ENCODE assay signal across 8 cellular contexts in the genomic region with DNA sequence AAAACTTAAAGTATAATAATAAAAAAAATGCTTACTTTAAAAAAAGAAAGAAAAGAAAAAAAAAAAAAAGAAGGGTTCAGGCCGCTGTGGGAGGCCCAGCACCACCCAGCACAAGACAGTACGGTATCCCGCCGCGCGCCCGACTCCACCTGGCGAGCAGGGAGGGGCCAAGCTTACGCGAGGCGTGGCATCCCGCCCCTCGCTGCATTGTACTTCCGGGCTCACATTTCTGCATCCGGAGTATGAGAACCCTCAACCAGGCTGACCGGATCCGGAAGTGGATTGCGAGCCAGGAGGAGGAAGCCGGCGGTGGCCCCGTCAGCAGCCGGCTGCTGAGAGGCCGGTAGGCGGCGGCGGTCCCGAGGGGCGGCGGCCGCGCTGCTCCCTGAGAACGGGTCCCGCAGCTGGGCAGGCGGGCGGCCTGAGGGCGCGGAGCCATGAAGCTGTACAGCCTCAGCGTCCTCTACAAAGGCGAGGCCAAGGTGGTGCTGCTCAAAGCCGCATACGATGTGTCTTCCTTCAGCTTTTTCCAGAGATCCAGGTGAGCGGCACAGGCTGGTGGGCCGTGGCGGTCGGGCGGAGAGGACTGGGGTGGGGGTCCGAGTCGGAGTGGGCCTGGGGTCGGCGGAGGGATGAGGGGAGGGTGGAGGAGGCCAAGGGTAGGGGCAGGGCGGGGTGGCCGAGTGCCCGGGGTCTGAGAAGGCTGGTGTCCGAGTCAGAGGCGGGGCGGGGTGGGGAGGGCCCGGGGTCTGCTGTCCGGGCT. TPM values are rescaled to one million over a fixed set of nuclear protein-coding genes. Genes with fewer than 3 reads are reported as not detected.
DNase-seq lines count a peak whose midpoint lies in the region; ATAC-seq and TF ChIP-seq lines count a peak whose summit lies in the region.

A gene (plus strand): TSS at position 280 of the 763 bp plus-strand sequence. CDS start 158 bp downstream, at position 438.

- H3K4me3 ChIP-seq in IMR-90 (ENCODE audit: insufficient read depth, low read depth, low read length) (peak within 1 kb of the TSS; percentile 97), OCI-LY7 (ENCODE audit: low read depth, low read length, poor library complexity, severe bottlenecking) (peak within 1 kb of the TSS; percentile 92), mucosa of descending colon (peak within 1 kb of the TSS; percentile 68)

- 0% methylated on average over 40 of the region's 58 CpGs; no CpG with 5 or more reads in 1 of the 2 experiments for WGBS in IMR-90 (ENCODE audit: extremely low coverage in 2 of 2, insufficient read length in 1 of 2), 2 experiments

- H3K4ac ChIP-seq in IMR-90 (ENCODE audit: low read depth, low read length): peak within 1 kb of the TSS; percentile 87

- H3K14ac ChIP-seq in IMR-90 (replicated peaks; ENCODE audit: low read depth, low read length): peak within 1 kb of the TSS; percentile 92

- TF ChIP-seq POLR2A in IMR-90 (IDR thresholded peaks at IDR 0.05; ENCODE audit: low read depth, low read length): peak; percentile 88

- no peak within 1 kb of the TSS for H2BK120ac ChIP-seq in IMR-90 (ENCODE audit: low read depth, low read length)

- no peak within 1 kb of the TSS for H2BK15ac ChIP-seq in IMR-90 (ENCODE audit: low read depth, low read length)

- POLR2A ChIA-PET in IMR-90 (lab: Charles Lee; ENCODE audit: unreplicated experiment) (interaction anchor here (0.5 to 1.2 kb wide), 3 partner anchors 112 to 596 kb away, joined by 3 read pairs; no protein-coding TSS in a partner anchor), OCI-LY7 (lab: Charles Lee) (interaction anchor here (0.6 to 1.9 kb wide), 11 partner anchors 12 to 1712 kb away, joined by 3 to 9 read pairs (median 4); no protein-coding TSS in a partner anchor)

- TF ChIP-seq CTCF in IMR-90 (conservative IDR thresholded peaks at IDR 0.05; ENCODE audit: low read depth, low read length): peak; percentile 61
- peak; percentile 62 for TF ChIP-seq CTCF in OCI-LY7 (conservative IDR thresholded peaks at IDR 0.05; ENCODE audit: low read length)
- peak; percentile 24 for TF ChIP-seq CTCF in mucosa of descending colon (IDR thresholded peaks at IDR 0.05)

- peaks cover 31% of the 10 kb centered on the region for H4K20me1 ChIP-seq in IMR-90 (ENCODE audit: insufficient read depth, low read length)
- 0 out of 2 replicates have a peak, but pooled peaks cover 5% of the 10 kb centered on the region for H4K20me1 ChIP-seq in OCI-LY7 (ENCODE audit: insufficient read depth, low read length)

- peak within 1 kb of the TSS; percentile 98 for H2AK9ac ChIP-seq in IMR-90 (replicated peaks; ENCODE audit: low read depth, low read length, poor library complexity)

- intact Hi-C loops in IMR-90 (cut with micrococcal nuclease) (no loop called here), OCI-LY7 (cut with micrococcal nuclease; ENCODE audit: unreplicated experiment) (loop anchor here (2.0 kb wide), 1 partner anchor 78 kb away; a partner anchor contains a TSS), mucosa of descending colon (cut with DNase I, micrococcal nuclease) (no loop called here)

- CTCF ChIA-PET in IMR-90 (lab: Yijun Ruan, JAX): no interaction called here
- CTCF ChIA-PET in OCI-LY7 (lab: Charles Lee; ENCODE audit: unreplicated experiment): no interaction called here

- BruUV-seq in IMR-90 (replicated peaks; lab: Mats Ljungman, UMichigan): no TSS peak
- BruUV-seq in OCI-LY7 (replicated peaks; lab: Mats Ljungman, UMichigan): no TSS peak

- H3K27ac ChIP-seq in IMR-90 (ENCODE audit: insufficient read depth, low read length) (peak within 1 kb of the TSS; percentile 94), OCI-LY7 (ENCODE audit: low read depth, low read length, poor library complexity, severe bottlenecking) (peak within 1 kb of the TSS; percentile 21), epithelial cell of prostate (peak within 1 kb of the TSS; percentile 61)

- peak within 1 kb of the TSS; percentile 94 for H2AFZ ChIP-seq in IMR-90 (replicated peaks; ENCODE audit: low read length, poor library complexity)
- H2AFZ ChIP-seq in OCI-LY7 (ENCODE audit: low read length): 0 out of 2 replicates have a peak within 1 kb of the TSS, but pooled peaks have one; percentile 16

- peaks cover 7% of the 10 kb centered on the region for H3K9me1 ChIP-seq in IMR-90 (ENCODE audit: insufficient read depth, low read length)

- H3K27me3 ChIP-seq in IMR-90 (ENCODE audit: control insufficient read depth, insufficient read depth, low read length): 0 out of 2 replicates have a peak, but pooled peaks cover 2% of the 10 kb centered on the region

- H4K8ac ChIP-seq in IMR-90 (ENCODE audit: low read depth in 2 of 2, low read length in 2 of 2): peak within 1 kb of the TSS; percentile 85 to 97

- DNase-seq in DMS153 (lab: John Stamatoyannopoulos, UW) (peak; percentile 97), IMR-90 (peak; percentile 93), OCI-LY7 (ENCODE audit: low spot score) (peak; percentile 99), activated T-cell treated with anti-CD3 and anti-CD28 coated beads for 24 hours (ENCODE audit: low read depth) (peak; percentile 93), epithelial cell of prostate (ENCODE audit: low read depth, low spot score) (peak; percentile 88), mucosa of descending colon (peak; percentile 96)
- DNase-seq in stimulated activated CD8-positive, alpha-beta memory T cell treated with anti-CD3 and anti-CD28 coated beads, Interleukin-4, amount 100 ng/mL, for 24 hours (ENCODE audit: low read depth): peak; percentile 89

- H3K56ac ChIP-seq in IMR-90 (ENCODE audit: extremely low read depth, insufficient read depth, low read length): peak within 1 kb of the TSS; percentile 43; the same call in 1 of the 2 replicates

- dilution Hi-C loops in IMR-90 (cut with HindIII; ENCODE audit: low sequenced_read_pairs, unreplicated experiment): no loop called here

- no peak within 1 kb of the TSS for H2BK20ac ChIP-seq in IMR-90 (ENCODE audit: low read depth, low read length)

- peak within 1 kb of the TSS; percentile 93 for H4K91ac ChIP-seq in IMR-90 (ENCODE audit: insufficient read depth, low read depth, low read length)

- peak; percentile 45 for TF ChIP-seq RAD21 in IMR-90 (IDR thresholded peaks at IDR 0.05; ENCODE audit: low read length)

- H3K9me3 ChIP-seq in IMR-90 (ENCODE audit: control insufficient read depth, insufficient read depth, low read length) (no peaks in the 10 kb centered on the region), OCI-LY7 (ENCODE audit: low read length) (no peaks in the 10 kb centered on the region), mucosa of descending colon (no peaks in the 10 kb centered on the region)

- peaks cover 13% of the 10 kb centered on the region for H3K36me3 ChIP-seq in IMR-90 (ENCODE audit: control insufficient read depth, insufficient read depth, low read length)
- H3K36me3 ChIP-seq in OCI-LY7 (ENCODE audit: insufficient read depth, low read length): peaks cover 18% of the 10 kb centered on the region
- no peaks in the 10 kb centered on the region for H3K36me3 ChIP-seq in mucosa of descending colon (ENCODE audit: low read depth)

- peak within 1 kb of the TSS; percentile 84 for H2BK5ac ChIP-seq in IMR-90 (ENCODE audit: low read depth, low read length, poor library complexity, severe bottlenecking)

- peak within 1 kb of the TSS; percentile 90 for H3K23ac ChIP-seq in IMR-90 (ENCODE audit: low read depth, low read length)

- ATAC-seq in GM21528 (IDR thresholded peaks at IDR 0.05; ENCODE audit: low FRiP score, unreplicated experiment): peak; percentile 99
- peak; percentile 92 for ATAC-seq in IMR-90 (ENCODE audit: low read depth)
- peak; percentile 100 for ATAC-seq in mucosa of descending colon

- peaks cover 19 to 42% of the 10 kb centered on the region in 2 experiments for H3K79me1 ChIP-seq in IMR-90 (ENCODE audit: low read depth in 1 of 2, low read length in 2 of 2)

- H4K5ac ChIP-seq in IMR-90 (ENCODE audit: low read depth, low read length): peak within 1 kb of the TSS; percentile 82

- H3K4me1 ChIP-seq in IMR-90 (ENCODE audit: control insufficient read depth, insufficient read depth, low read length) (no peaks in the 10 kb centered on the region; the same call in 1 of the 2 replicates), OCI-LY7 (ENCODE audit: insufficient read depth, low read length, poor library complexity, severe bottlenecking) (peaks cover 27% of the 10 kb centered on the region), mucosa of descending colon (ENCODE audit: low read depth) (peaks cover 11% of the 10 kb centered on the region)

- peak within 1 kb of the TSS; percentile 97 for H3K9ac ChIP-seq in IMR-90 (ENCODE audit: low read depth, low read length)

- H3K4me2 ChIP-seq in IMR-90 (ENCODE audit: low read depth, low read length) (peak within 1 kb of the TSS; percentile 94), OCI-LY7 (ENCODE audit: low read length) (peak within 1 kb of the TSS; percentile 96)

- H3K79me2 ChIP-seq in OCI-LY7 (ENCODE audit: insufficient read depth, low read depth, low read length): peaks cover 29% of the 10 kb centered on the region

- peak within 1 kb of the TSS; percentile 95 for H2AK5ac ChIP-seq in IMR-90 (ENCODE audit: low read depth, low read length)

- H3K18ac ChIP-seq in IMR-90 (ENCODE audit: low read depth, low read length): peak within 1 kb of the TSS; percentile 43

- in situ Hi-C loops in IMR-90 (cut with MboI; ENCODE audit: low sequenced_read_pairs): no loop called here

- no peaks in the 10 kb centered on the region for H3K9me2 ChIP-seq in OCI-LY7 (ENCODE audit: insufficient read depth, low read length)

TF ChIP-seq in IMR-90, 13 proteins besides CTCF, POLR2A, EP300 and RAD21 (continues in another document):
- TF ChIP-seq NFE2L2 (IDR thresholded peaks at IDR 0.05; ENCODE audit: low read depth, low read length) (no peak; the same call in 1 of the 2 replicates), MAFK (IDR thresholded peaks at IDR 0.05; ENCODE audit: low read depth, low read length) (no peak), FOS (IDR thresholded peaks at IDR 0.05; ENCODE audit: low read depth, low read length) (no peak), BHLHE40 (IDR thresholded peaks at IDR 0.05; ENCODE audit: low read depth, low read length) (no peak; the same call in 1 of the 2 replicates)
- TF ChIP-seq, protein P1, sequence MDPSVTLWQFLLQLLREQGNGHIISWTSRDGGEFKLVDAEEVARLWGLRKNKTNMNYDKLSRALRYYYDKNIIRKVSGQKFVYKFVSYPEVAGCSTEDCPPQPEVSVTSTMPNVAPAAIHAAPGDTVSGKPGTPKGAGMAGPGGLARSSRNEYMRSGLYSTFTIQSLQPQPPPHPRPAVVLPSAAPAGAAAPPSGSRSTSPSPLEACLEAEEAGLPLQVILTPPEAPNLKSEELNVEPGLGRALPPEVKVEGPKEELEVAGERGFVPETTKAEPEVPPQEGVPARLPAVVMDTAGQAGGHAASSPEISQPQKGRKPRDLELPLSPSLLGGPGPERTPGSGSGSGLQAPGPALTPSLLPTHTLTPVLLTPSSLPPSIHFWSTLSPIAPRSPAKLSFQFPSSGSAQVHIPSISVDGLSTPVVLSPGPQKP (IDR thresholded peaks at IDR 0.05; ENCODE audit: borderline replicate concordance, low read depth, low read length): no peak

RNA-seq across cellular contexts. Expression of the gene that starts here (rescaled TPM):
- total RNA-seq in IMR-90 (2012; rRNA removed): 98.6 and 120 TPM in 2 replicates
- 110 and 115 TPM in 2 replicates for polyA plus RNA-seq in IMR-90 (2012; rRNA removed)
- polyA plus RNA-seq in IMR-90 (2012; cell fraction: cytosol; rRNA removed): 108 and 137 TPM in 2 replicates
- 79.7 and 108 TPM in 2 replicates for polyA plus RNA-seq in IMR-90 (2012; cell fraction: nucleus; rRNA removed; ENCODE audit: low replicate concordance)
- total RNA-seq in OCI-LY7 (2014; rRNA removed; shearing (Covaris generic)): 41.1 and 50.6 TPM in 2 replicates
- 70.5 and 74.2 TPM in 2 replicates for total RNA-seq in OCI-LY7 (2022)
- total RNA-seq in mucosa of descending colon: 10 to 100 TPM; 72.0 to 79.5 (median 79.0) TPM

Comparison
In these comparisons a context has a peak if more than half of its experiments do, and no peak if none do; other contexts are left out.
1. Peak in every context shown above with its lines: DNase-seq, ATAC-seq, H3K4me3 ChIP-seq and H3K27ac ChIP-seq.
2. H3K27ac ChIP-seq: peak in every context shown above with its lines; median percentile 94 in IMR-90; 61 in epithelial cell of prostate; 21 in OCI-LY7.